18 cellular contexts compared by ENCODE assay signal in the genomic region with DNA sequence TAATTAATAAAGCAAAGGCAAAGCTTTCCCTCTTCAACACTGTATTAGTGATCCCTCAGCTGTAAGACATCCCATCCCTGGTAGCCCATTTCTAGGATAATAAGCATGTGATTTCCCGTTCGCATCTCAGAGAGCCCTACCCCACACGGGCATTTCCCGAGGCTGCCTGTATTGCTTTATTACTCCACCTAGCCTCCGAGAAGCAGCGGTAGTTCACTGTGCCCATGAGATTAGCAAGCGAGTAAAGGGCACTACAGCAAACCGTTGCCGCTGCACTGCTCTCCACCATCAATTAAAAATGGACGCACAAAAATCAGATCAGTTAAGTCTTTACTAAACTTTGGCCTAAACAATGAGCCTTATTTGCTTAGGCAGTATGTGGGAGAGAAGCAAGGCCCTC.
"Had no signal": no experiment of that assay in that cellular context is flagged by ENCODE, and none has a peak within 500 bp of the region (broad histone marks: within the 10 kb centered on the region; RNA-seq: fewer than 3 reads in every experiment).

No MANE protein-coding gene starts in this region.

- DNase-seq: activated CD4-positive, alpha-beta memory T cell treated with anti-CD3 and anti-CD28 coated beads for 36 hours; activated CD4-positive, alpha-beta T cell treated with anti-CD3 and anti-CD28 coated beads for 36 hours; activated effector memory CD4-positive, alpha-beta T cell treated with Interleukin-2 at 50 U/mL for 16 hours; activated T-cell treated with anti-CD3 and anti-CD28 coated beads, Interleukin-2, amount 50 U/mL, for 24 hours; caudate nucleus; colonic mucosa; glutamatergic neuron; left cardiac atrium; lower lobe of right lung; ovary; right lobe of liver had no signal

- H3K27ac Mint-ChIP-seq: activated CD4-positive, alpha-beta memory T cell treated with anti-CD3 and anti-CD28 coated beads for 36 hours; activated CD4-positive, alpha-beta T cell treated with anti-CD3 and anti-CD28 coated beads for 36 hours; activated naive CD4-positive, alpha-beta T cell treated with anti-CD3 and anti-CD28 coated beads, Interleukin-2, amount 50 U/mL, for 24 hours; activated T-cell treated with anti-CD3 and anti-CD28 coated beads, Interleukin-2, amount 50 U/mL, for 24 hours; mesothelial cell of epicardium; stimulated activated naive CD8-positive, alpha-beta T cell treated with anti-CD3 and anti-CD28 coated beads, Interleukin-15, Interleukin-2, amounts not matched to agents 100 ng/mL and 50 ng/mL, for 24 hours had no signal

- H3K27me3 ChIP-seq: colonic mucosa, foreskin keratinocyte, ovary, right lobe of liver had no signal

- ATAC-seq: activated CD4-positive, alpha-beta T cell treated with anti-CD3 and anti-CD28 coated beads for 36 hours; lower lobe of right lung; right lobe of liver had no signal

- H3K4me1 Mint-ChIP-seq: activated CD4-positive, alpha-beta T cell treated with anti-CD3 and anti-CD28 coated beads for 36 hours; activated naive CD4-positive, alpha-beta T cell treated with anti-CD3 and anti-CD28 coated beads, Interleukin-2, amount 50 U/mL, for 24 hours had no signal

- H3K9me3 ChIP-seq: colonic mucosa, ovary had no signal

- H3K4me1 ChIP-seq: adrenal gland, colonic mucosa, foreskin keratinocyte, lower lobe of right lung, right lobe of liver, suprapubic skin had no signal

- H3K36me3 Mint-ChIP-seq: activated CD4-positive, alpha-beta memory T cell treated with anti-CD3 and anti-CD28 coated beads for 36 hours; activated naive CD4-positive, alpha-beta T cell treated with anti-CD3 and anti-CD28 coated beads, Interleukin-2, amount 50 U/mL, for 24 hours had no signal

- H3K27ac ChIP-seq: adrenal gland, colonic mucosa, foreskin keratinocyte, lower lobe of right lung, ovary, right lobe of liver, suprapubic skin, WERI-Rb-1 had no signal

- H3K4me3 Mint-ChIP-seq: activated CD4-positive, alpha-beta memory T cell treated with anti-CD3 and anti-CD28 coated beads for 36 hours; activated CD4-positive, alpha-beta T cell treated with anti-CD3 and anti-CD28 coated beads for 36 hours; activated naive CD4-positive, alpha-beta T cell treated with anti-CD3 and anti-CD28 coated beads, Interleukin-2, amount 50 U/mL, for 24 hours; activated T-cell treated with anti-CD3 and anti-CD28 coated beads, Interleukin-2, amount 50 U/mL, for 24 hours; mesothelial cell of epicardium; stimulated activated naive CD8-positive, alpha-beta T cell treated with anti-CD3 and anti-CD28 coated beads, Interleukin-15, Interleukin-2, amounts not matched to agents 100 ng/mL and 50 ng/mL, for 24 hours had no signal

- H3K36me3 ChIP-seq: adrenal gland, colonic mucosa, lower lobe of right lung, ovary, right lobe of liver, suprapubic skin, WERI-Rb-1 had no signal

- H3K4me3 ChIP-seq: adrenal gland, colonic mucosa, lower lobe of right lung, ovary, right lobe of liver, suprapubic skin had no signal
